Comparison of ENCODE assay signal across 8 cellular contexts in the genomic region with DNA sequence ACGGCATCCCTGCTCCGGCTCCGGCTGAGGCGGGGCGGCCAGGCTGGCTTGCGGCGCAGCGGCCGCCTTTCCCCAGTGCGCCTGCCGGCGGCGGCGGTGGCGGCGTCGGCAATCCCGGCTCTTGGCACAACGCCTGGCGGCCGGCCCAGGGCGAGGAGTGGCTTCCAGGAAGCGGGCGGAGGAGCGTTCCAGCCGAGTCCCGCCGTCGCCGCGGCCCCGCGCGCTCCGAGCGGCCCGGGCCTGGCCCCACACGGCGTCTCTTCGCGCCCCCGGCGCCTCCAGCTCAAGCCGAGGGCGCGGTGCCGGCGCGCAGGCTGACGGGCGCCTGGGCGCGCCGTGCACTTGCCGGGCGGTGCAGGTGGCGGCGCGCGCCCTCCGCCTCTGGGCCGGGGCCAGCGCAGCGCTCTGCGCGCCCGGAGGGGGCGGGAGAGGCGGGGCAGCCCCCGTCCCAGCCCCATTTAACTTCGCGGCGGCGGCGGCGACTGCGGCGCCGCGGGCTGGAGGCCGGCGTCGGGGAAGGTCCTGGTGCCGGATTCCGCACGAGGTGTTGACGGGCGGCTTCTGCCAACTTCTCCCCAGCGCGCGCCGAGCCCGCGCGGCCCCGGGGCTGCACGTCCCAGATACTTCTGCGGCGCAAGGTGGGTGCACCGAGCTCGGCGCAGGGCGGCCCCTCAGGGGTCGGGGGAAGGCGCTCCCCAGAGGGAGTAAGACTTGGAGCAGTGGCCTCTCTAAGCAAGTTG. TPM values are rescaled to one million over a fixed set of nuclear protein-coding genes. Genes with fewer than 3 reads are reported as not detected.
DNase-seq lines count a peak whose midpoint lies in the region; ATAC-seq and TF ChIP-seq lines count a peak whose summit lies in the region.
"Had no signal": no experiment of that assay in that cellular context is flagged by ENCODE, and none has a peak within 500 bp of the region (broad histone marks: within the 10 kb centered on the region; RNA-seq: fewer than 3 reads in every experiment).

A gene with protein sequence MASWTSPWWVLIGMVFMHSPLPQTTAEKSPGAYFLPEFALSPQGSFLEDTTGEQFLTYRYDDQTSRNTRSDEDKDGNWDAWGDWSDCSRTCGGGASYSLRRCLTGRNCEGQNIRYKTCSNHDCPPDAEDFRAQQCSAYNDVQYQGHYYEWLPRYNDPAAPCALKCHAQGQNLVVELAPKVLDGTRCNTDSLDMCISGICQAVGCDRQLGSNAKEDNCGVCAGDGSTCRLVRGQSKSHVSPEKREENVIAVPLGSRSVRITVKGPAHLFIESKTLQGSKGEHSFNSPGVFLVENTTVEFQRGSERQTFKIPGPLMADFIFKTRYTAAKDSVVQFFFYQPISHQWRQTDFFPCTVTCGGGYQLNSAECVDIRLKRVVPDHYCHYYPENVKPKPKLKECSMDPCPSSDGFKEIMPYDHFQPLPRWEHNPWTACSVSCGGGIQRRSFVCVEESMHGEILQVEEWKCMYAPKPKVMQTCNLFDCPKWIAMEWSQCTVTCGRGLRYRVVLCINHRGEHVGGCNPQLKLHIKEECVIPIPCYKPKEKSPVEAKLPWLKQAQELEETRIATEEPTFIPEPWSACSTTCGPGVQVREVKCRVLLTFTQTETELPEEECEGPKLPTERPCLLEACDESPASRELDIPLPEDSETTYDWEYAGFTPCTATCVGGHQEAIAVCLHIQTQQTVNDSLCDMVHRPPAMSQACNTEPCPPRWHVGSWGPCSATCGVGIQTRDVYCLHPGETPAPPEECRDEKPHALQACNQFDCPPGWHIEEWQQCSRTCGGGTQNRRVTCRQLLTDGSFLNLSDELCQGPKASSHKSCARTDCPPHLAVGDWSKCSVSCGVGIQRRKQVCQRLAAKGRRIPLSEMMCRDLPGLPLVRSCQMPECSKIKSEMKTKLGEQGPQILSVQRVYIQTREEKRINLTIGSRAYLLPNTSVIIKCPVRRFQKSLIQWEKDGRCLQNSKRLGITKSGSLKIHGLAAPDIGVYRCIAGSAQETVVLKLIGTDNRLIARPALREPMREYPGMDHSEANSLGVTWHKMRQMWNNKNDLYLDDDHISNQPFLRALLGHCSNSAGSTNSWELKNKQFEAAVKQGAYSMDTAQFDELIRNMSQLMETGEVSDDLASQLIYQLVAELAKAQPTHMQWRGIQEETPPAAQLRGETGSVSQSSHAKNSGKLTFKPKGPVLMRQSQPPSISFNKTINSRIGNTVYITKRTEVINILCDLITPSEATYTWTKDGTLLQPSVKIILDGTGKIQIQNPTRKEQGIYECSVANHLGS (N-terminal part only) (plus strand): TSS at position 485 of the 740 bp plus-strand sequence. CDS start 1,639 bp downstream, outside the sequence.

- H3K27ac Mint-ChIP-seq in mesothelial cell of epicardium, result no peak within 1 kb of the TSS
- no peak within 1 kb of the TSS for H3K27ac Mint-ChIP-seq in activated naive CD8-positive, alpha-beta T cell treated with anti-CD3 and anti-CD28 coated beads, Interleukin-2, amount 50 U/mL, for 24 hours

- H3K27me3 ChIP-seq in NT2/D1 (ENCODE audit: insufficient read depth, insufficient read length), result peaks cover 34% of the 10 kb centered on the region
- peaks cover 28% of the 10 kb centered on the region for H3K27me3 ChIP-seq in fibroblast of lung (ENCODE audit: control insufficient read depth, insufficient read depth, low read length)

- H3K4me1 Mint-ChIP-seq in mesothelial cell of epicardium, result peaks cover 3% of the 10 kb centered on the region
- H3K4me1 Mint-ChIP-seq in activated naive CD8-positive, alpha-beta T cell treated with anti-CD3 and anti-CD28 coated beads, Interleukin-2, amount 50 U/mL, for 24 hours, result no peaks in the 10 kb centered on the region

- no peaks in the 10 kb centered on the region for H3K79me2 ChIP-seq in fibroblast of lung (ENCODE audit: control insufficient read depth, insufficient read depth, low read length)

- H3K9ac ChIP-seq in NT2/D1 (ENCODE audit: insufficient read length, low read depth), result peak within 1 kb of the TSS; percentile 79
- H3K9ac ChIP-seq in fibroblast of lung (ENCODE audit: insufficient read depth, low read length), result no peak within 1 kb of the TSS

- H2AFZ ChIP-seq in fibroblast of lung (ENCODE audit: low read length), result no peak within 1 kb of the TSS

- H3K4me1 ChIP-seq in NT2/D1 (ENCODE audit: insufficient read depth, insufficient read length) (peaks cover 8% of the 10 kb centered on the region), fibroblast of lung (ENCODE audit: control insufficient read depth, extremely low read depth, insufficient read depth, low read length) (no peaks in the 10 kb centered on the region)

- peaks cover 2% of the 10 kb centered on the region for H3K36me3 Mint-ChIP-seq in mesothelial cell of epicardium
- H3K36me3 Mint-ChIP-seq in activated naive CD8-positive, alpha-beta T cell treated with anti-CD3 and anti-CD28 coated beads, Interleukin-2, amount 50 U/mL, for 24 hours (ENCODE audit: low read depth), result no peaks in the 10 kb centered on the region

- peaks cover 2% of the 10 kb centered on the region for H4K20me1 ChIP-seq in fibroblast of lung (ENCODE audit: control insufficient read depth, extremely low read depth, insufficient read depth, low read length)

- H3K4me3 ChIP-seq in NT2/D1 (ENCODE audit: insufficient read length, low read depth) (peak within 1 kb of the TSS; percentile 69), fibroblast of lung (replicated peaks in 1 of 4; ENCODE audit: control extremely low read depth in 1 of 4, insufficient read depth in 1 of 4, low read depth in 3 of 4, low read length in 4 of 4) (peak within 1 kb of the TSS in 1 of 4 experiments; percentile 17)

- peak within 1 kb of the TSS; percentile 67 for H3K4me3 Mint-ChIP-seq in mesothelial cell of epicardium
- no peak within 1 kb of the TSS for H3K4me3 Mint-ChIP-seq in activated naive CD8-positive, alpha-beta T cell treated with anti-CD3 and anti-CD28 coated beads, Interleukin-2, amount 50 U/mL, for 24 hours
- H3K4me3 Mint-ChIP-seq: activated T-cell treated with anti-CD3 and anti-CD28 coated beads, Interleukin-2, amount 50 U/mL, for 4 hours had no signal

- TF ChIP-seq CTCF in fibroblast of lung (conservative IDR thresholded peaks at IDR 0.05 in 1 of 2, IDR thresholded peaks at IDR 0.05 in 1 of 2; ENCODE audit: low read depth in 1 of 2, low read length in 2 of 2) (no peak), mesothelial cell of epicardium (IDR thresholded peaks at IDR 0.05; ENCODE audit: unreplicated experiment) (no peak)

- no peak for ATAC-seq in HG02852 (IDR thresholded peaks at IDR 0.05; ENCODE audit: unreplicated experiment)
- no peak for ATAC-seq in activated naive CD8-positive, alpha-beta T cell treated with anti-CD3 and anti-CD28 coated beads, Interleukin-2, amount 50 U/mL, for 24 hours

- DNase-seq in NT2/D1 (ENCODE audit: low read depth, low spot score) (peak; percentile 74), fibroblast of lung (ENCODE audit: low read depth in 2 of 2) (peak; percentile 50 to 51), mesothelial cell of epicardium (ENCODE audit: low spot score in 2 of 2, unreplicated experiment in 2 of 2) (peak; percentile 65 to 83), ureter (ENCODE audit: low spot score) (peak; percentile 80), NCI-H2196 treated with DMSO at 0.1 percent for 48 hours (lab: John Stamatoyannopoulos, UW; ENCODE audit: unreplicated experiment) (no peak)
- DNase-seq in activated naive CD8-positive, alpha-beta T cell treated with anti-CD3 and anti-CD28 coated beads, Interleukin-2, amount 50 U/mL, for 24 hours, result no peak
- DNase-seq: activated T-cell treated with anti-CD3 and anti-CD28 coated beads, Interleukin-2, amount 50 U/mL, for 4 hours had no signal

- no peaks in the 10 kb centered on the region for H3K9me3 Mint-ChIP-seq in mesothelial cell of epicardium
- peaks cover 2% of the 10 kb centered on the region for H3K9me3 Mint-ChIP-seq in activated naive CD8-positive, alpha-beta T cell treated with anti-CD3 and anti-CD28 coated beads, Interleukin-2, amount 50 U/mL, for 24 hours
- H3K9me3 Mint-ChIP-seq: activated T-cell treated with anti-CD3 and anti-CD28 coated beads, Interleukin-2, amount 50 U/mL, for 4 hours had no signal

- H3K4me2 ChIP-seq in fibroblast of lung (ENCODE audit: extremely low read depth, insufficient read depth, low read length), result peak within 1 kb of the TSS; percentile 32

- peaks cover 85% of the 10 kb centered on the region for H3K27me3 Mint-ChIP-seq in mesothelial cell of epicardium (ENCODE audit: low read depth)
- peaks cover 29% of the 10 kb centered on the region for H3K27me3 Mint-ChIP-seq in activated naive CD8-positive, alpha-beta T cell treated with anti-CD3 and anti-CD28 coated beads, Interleukin-2, amount 50 U/mL, for 24 hours

- no peak within 1 kb of the TSS for H3K27ac ChIP-seq in fibroblast of lung (ENCODE audit: insufficient read depth, low read length)

- peaks cover 8% of the 10 kb centered on the region for H3K36me3 ChIP-seq in NT2/D1 (ENCODE audit: insufficient read depth, insufficient read length, low read length)
- H3K36me3 ChIP-seq in fibroblast of lung (ENCODE audit: control insufficient read depth, insufficient read depth, low read length), result no peaks in the 10 kb centered on the region

- H3K9me3 ChIP-seq in NT2/D1 (ENCODE audit: insufficient read depth, low read length), result no peaks in the 10 kb centered on the region
- H3K9me3 ChIP-seq in fibroblast of lung (ENCODE audit: control insufficient read depth, insufficient read depth, low read depth, low read length), result no peaks in the 10 kb centered on the region

RNA-seq across cellular contexts. Expression of the gene that starts here (rescaled TPM):
- 0.17 and 0.26 TPM in 2 replicates for total RNA-seq in fibroblast of lung
- polyA plus RNA-seq in fibroblast of lung, result 0.12 and 0.14 TPM in 2 replicates
- polyA plus RNA-seq in fibroblast of lung (2012), result 0.08 and 0.17 TPM in 2 replicates
- polyA minus RNA-seq in fibroblast of lung (ENCODE audit: low replicate concordance), result 5.6 TPM in 1 of 2 replicates, not detected in the other
- 13.2 to 14.3 TPM (median 13.9 TPM) in 3 replicates for total RNA-seq in mesothelial cell of epicardium
- total RNA-seq in ureter, result 9.7 TPM
- total RNA-seq: activated T-cell treated with anti-CD3 and anti-CD28 coated beads, Interleukin-2, amount 50 U/mL, for 4 hours had no signal

Comparison
In these comparisons a context has a peak if more than half of its experiments do, and no peak if none do; other contexts are left out.
1. DNase-seq: peak in NT2/D1 (single experiment), fibroblast of lung (2 of 2), mesothelial cell of epicardium (2 of 2) and ureter (single experiment); none in NCI-H2196 treated with DMSO at 0.1 percent for 48 hours (single experiment) and activated naive CD8-positive, alpha-beta T cell treated with anti-CD3 and anti-CD28 coated beads, Interleukin-2, amount 50 U/mL, for 24 hours (single experiment).